6 cellular contexts compared by ENCODE assay signal in genomic region chr16:2468142-2468724, GRCh38. TPM values are rescaled to one million over a fixed set of nuclear protein-coding genes. Genes with fewer than 3 reads are reported as not detected.
DNase-seq lines count a peak whose midpoint lies in the region; ATAC-seq and TF ChIP-seq lines count a peak whose summit lies in the region.

No MANE protein-coding gene starts in this region.

- no peaks in the 10 kb centered on the region for H3K9me3 ChIP-seq in parathyroid adenoma (ENCODE audit: control insufficient read depth, low read length)

- ATAC-seq in GM19023 (IDR thresholded peaks at IDR 0.05; ENCODE audit: unreplicated experiment): no peak

- H3K27me3 ChIP-seq in parathyroid adenoma (ENCODE audit: control insufficient read depth, insufficient read depth, low read length): no peaks in the 10 kb centered on the region

- peak overlapping the region; percentile 60 for H3K4me2 ChIP-seq in parathyroid adenoma (ENCODE audit: low read length)

- TF ChIP-seq CTCF in cardiac fibroblast (IDR thresholded peaks at IDR 0.05; ENCODE audit: low read depth, low read length) (no peak), parathyroid adenoma (IDR thresholded peaks at IDR 0.05) (no peak)

- peak overlapping the region; percentile 79 for H2AFZ ChIP-seq in parathyroid adenoma

- no peak overlapping the region for H3K27ac ChIP-seq in parathyroid adenoma

- H3K4me3 ChIP-seq in cardiac fibroblast (replicated peaks in 1 of 2; ENCODE audit: low read depth in 2 of 2, low read length in 2 of 2) (peak overlapping the region; percentile 32 to 49), parathyroid adenoma (ENCODE audit: low read depth, low read length) (peak overlapping the region; percentile 11)

- no peaks in the 10 kb centered on the region for H3K79me2 ChIP-seq in parathyroid adenoma

- DNase-seq in AG08396 (ENCODE audit: low spot score) (peak; percentile 56), cardiac fibroblast (ENCODE audit: low read depth in 2 of 2) (no peak), mucosa of gallbladder (ENCODE audit: low spot score) (no peak)

- H3K4me1 ChIP-seq in parathyroid adenoma: peaks cover 9% of the 10 kb centered on the region

- H3K9ac ChIP-seq in parathyroid adenoma: no peak overlapping the region

- TF ChIP-seq RAD21 in Ishikawa (IDR thresholded peaks at IDR 0.05; ENCODE audit: low read depth): no peak

- TF ChIP-seq EP300 in Ishikawa (IDR thresholded peaks at IDR 0.05; ENCODE audit: borderline replicate concordance): no peak

- no peaks in the 10 kb centered on the region for H3K36me3 ChIP-seq in parathyroid adenoma (ENCODE audit: control insufficient read depth, insufficient read depth, low read length)

TF ChIP-seq in Ishikawa, 13 proteins besides CTCF, POLR2A, EP300 and RAD21:
- TF ChIP-seq NFIC (IDR thresholded peaks at IDR 0.05) (peak; percentile 22; the same call in 1 of the 2 replicates), ZBTB7A (IDR thresholded peaks at IDR 0.05; ENCODE audit: low read depth) (peak; percentile 56), MAX (IDR thresholded peaks at IDR 0.05) (peak; percentile 72), CEBPB (IDR thresholded peaks at IDR 0.05) (no peak)
TF ChIP-seq in Ishikawa: peak in this region for 3.

RNA-seq across cellular contexts. Expression of gene NTN3, which starts 2.9 kb away (rescaled TPM):
- total RNA-seq in mucosa of gallbladder: 0.46 TPM

RNA-seq across cellular contexts. Expression of gene TBC1D24, which starts 6.7 kb away (rescaled TPM):
- total RNA-seq in mucosa of gallbladder: 20.6 TPM

RNA-seq across cellular contexts. Expression of gene TEDC2, which starts 8.3 kb away (rescaled TPM):
- 0.60 TPM for total RNA-seq in mucosa of gallbladder

RNA-seq across cellular contexts. Expression of gene CCNF, which starts 39.0 kb away (rescaled TPM):
- 3.7 TPM for total RNA-seq in mucosa of gallbladder

RNA-seq across cellular contexts. Expression of gene ATP6V0C, which starts 45.5 kb away (rescaled TPM):
- 246 TPM for total RNA-seq in mucosa of gallbladder
